In the genomic region with DNA sequence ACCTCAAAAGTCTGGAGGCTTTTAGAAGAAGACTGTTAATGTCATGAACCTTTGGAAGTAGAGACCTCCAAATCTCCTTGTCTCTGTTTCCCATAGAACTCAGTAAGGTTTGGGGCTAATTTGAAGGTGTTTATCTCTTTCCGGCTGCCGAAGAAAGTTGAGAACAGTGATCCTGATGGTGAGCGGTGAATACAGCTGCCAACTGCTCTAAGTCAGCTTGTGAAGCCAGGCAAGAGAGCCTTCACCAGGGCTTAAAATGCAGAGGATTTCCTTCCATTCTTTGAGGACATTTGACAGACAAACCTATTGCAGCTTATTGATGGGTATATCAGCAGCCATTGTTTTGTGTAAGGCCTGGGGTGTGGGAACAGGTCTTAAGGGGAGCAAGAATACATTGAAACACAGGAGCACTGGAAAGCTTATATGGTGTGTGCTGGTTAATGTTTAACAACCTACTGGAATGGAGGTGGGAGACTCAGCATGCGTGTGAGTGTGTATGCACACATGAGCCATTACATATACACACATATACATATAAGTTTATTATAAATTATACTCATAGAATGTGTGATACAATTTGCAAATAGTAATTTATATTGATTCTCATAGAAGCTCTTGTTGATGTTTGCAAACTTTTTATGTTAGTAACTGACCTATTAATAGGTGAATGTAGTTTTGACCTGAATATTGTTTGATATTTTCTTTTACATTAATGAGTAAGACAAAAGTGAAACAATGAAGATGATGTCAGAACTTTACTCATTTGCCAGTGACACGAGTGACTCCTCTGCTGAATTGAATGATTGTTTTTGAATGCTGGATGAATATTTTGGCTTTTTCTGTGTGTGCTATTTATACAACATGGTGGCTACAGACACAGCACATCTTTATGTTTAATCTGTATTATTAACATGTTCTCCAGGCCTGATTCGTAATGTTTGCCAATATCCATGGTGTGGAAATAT, we compare ENCODE assay signal across 1 cellular context.
TF ChIP-seq lines count a peak whose summit lies in the region.

No MANE protein-coding gene starts in this region.

TF ChIP-seq in K562, 482 proteins besides CTCF, POLR2A, EP300 and RAD21:
- TF ChIP-seq, protein P1, sequence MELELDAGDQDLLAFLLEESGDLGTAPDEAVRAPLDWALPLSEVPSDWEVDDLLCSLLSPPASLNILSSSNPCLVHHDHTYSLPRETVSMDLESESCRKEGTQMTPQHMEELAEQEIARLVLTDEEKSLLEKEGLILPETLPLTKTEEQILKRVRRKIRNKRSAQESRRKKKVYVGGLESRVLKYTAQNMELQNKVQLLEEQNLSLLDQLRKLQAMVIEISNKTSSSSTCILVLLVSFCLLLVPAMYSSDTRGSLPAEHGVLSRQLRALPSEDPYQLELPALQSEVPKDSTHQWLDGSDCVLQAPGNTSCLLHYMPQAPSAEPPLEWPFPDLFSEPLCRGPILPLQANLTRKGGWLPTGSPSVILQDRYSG (tag; conservative IDR thresholded peaks at IDR 0.05; ENCODE audit: low read depth) = no peak
- TF ChIP-seq GTF2A2 (tag; IDR thresholded peaks at IDR 0.05) (no peak), ZNF431 (CRISPR knock-in tag; IDR thresholded peaks at IDR 0.05) (no peak), NONO (IDR thresholded peaks at IDR 0.05; ENCODE audit: low read depth in 2 of 2, low read length in 1 of 2) (no peak), SIX5 (IDR thresholded peaks at IDR 0.05; ENCODE audit: borderline replicate concordance in 1 of 2, insufficient read depth in 1 of 2, low read depth in 1 of 2, low read length in 2 of 2) (no peak), TOE1 (IDR thresholded peaks at IDR 0.05; ENCODE audit: borderline replicate concordance) (no peak), TOE1 (CRISPR knock-in tag; IDR thresholded peaks at IDR 0.05; ENCODE audit: borderline replicate concordance, low read depth) (no peak), HNRNPUL1 (IDR thresholded peaks at IDR 0.05; ENCODE audit: low read length) (no peak), ZSCAN32 (CRISPR knock-in tag; IDR thresholded peaks at IDR 0.05) (no peak), HOXB6 (CRISPR knock-in tag; IDR thresholded peaks at IDR 0.05; ENCODE audit: borderline replicate concordance) (no peak), CHD4 (IDR thresholded peaks at IDR 0.05; ENCODE audit: insufficient read depth, insufficient replicate concordance, low read depth, low read length, poor library complexity, severe bottlenecking) (no peak)
- TF ChIP-seq, protein P2, sequence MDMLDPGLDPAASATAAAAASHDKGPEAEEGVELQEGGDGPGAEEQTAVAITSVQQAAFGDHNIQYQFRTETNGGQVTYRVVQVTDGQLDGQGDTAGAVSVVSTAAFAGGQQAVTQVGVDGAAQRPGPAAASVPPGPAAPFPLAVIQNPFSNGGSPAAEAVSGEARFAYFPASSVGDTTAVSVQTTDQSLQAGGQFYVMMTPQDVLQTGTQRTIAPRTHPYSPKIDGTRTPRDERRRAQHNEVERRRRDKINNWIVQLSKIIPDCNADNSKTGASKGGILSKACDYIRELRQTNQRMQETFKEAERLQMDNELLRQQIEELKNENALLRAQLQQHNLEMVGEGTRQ (CRISPR knock-in tag; IDR thresholded peaks at IDR 0.05) = no peak
TF ChIP-seq in K562: peak in this region for 0.
